Comparison of ENCODE assay signal across 20 cellular contexts in genomic region chr1:162131405-162132321, GRCh38.
DNase-seq lines count a peak whose midpoint lies in the region; ATAC-seq, FAIRE-seq and TF ChIP-seq lines count a peak whose summit lies in the region.
"Had no signal": no experiment of that assay in that cellular context is flagged by ENCODE, and none has a peak within 500 bp of the region (broad histone marks: within the 10 kb centered on the region; RNA-seq: fewer than 3 reads in every experiment).

No MANE protein-coding gene starts in this region.

- intact Hi-C loops in body of pancreas (cut with DNase I): no loop called here

- TF ChIP-seq CTCF in LNCaP clone FGC (IDR thresholded peaks at IDR 0.05; ENCODE audit: control insufficient read depth, extremely low read depth, insufficient read depth) (no peak), body of pancreas (IDR thresholded peaks at IDR 0.05) (no peak)

- H3K9ac ChIP-seq in rectal smooth muscle tissue (ENCODE audit: low read length): no peak overlapping the region

- no peaks in the 10 kb centered on the region for H3K9me3 ChIP-seq in body of pancreas
- H3K9me3 ChIP-seq: gastrocnemius medialis, MG63, SJCRH30 had no signal

- H3K4me3 ChIP-seq in LNCaP clone FGC (ENCODE audit: low read depth, low read length) (no peak overlapping the region), body of pancreas (no peak overlapping the region), rectal smooth muscle tissue (ENCODE audit: low read length) (no peak overlapping the region)
- H3K4me3 ChIP-seq: gastrocnemius medialis, MG63, SJCRH30 had no signal

- peaks cover 25% of the 10 kb centered on the region for H3K4me1 ChIP-seq in body of pancreas
- peaks cover 13% of the 10 kb centered on the region for H3K4me1 ChIP-seq in rectal smooth muscle tissue (ENCODE audit: control insufficient read depth, insufficient read depth, low read length)

- H3K27ac ChIP-seq in body of pancreas (peak overlapping the region in 3 of 4 donors; percentile 11 to 66 (median 26)), rectal smooth muscle tissue (ENCODE audit: low read depth, low read length) (peak overlapping the region; percentile 61)
- H3K27ac ChIP-seq: gastrocnemius medialis, SJCRH30 had no signal

- FAIRE-seq in GM12892 (lab: Jason Lieb, UNC): no peak
- FAIRE-seq: keratinocyte had no signal

- H3K36me3 ChIP-seq in body of pancreas (replicated peaks in 1 of 2; ENCODE audit: insufficient read depth in 1 of 2, low read depth in 2 of 2) (no peaks in the 10 kb centered on the region), rectal smooth muscle tissue (ENCODE audit: control insufficient read depth, insufficient read depth, low read length) (no peaks in the 10 kb centered on the region)
- H3K36me3 ChIP-seq: gastrocnemius medialis, MG63, SJCRH30 had no signal

- TF ChIP-seq POLR2A in body of pancreas (IDR thresholded peaks at IDR 0.05) (no peak), GM12892 (IDR thresholded peaks at IDR 0.05; ENCODE audit: low read depth, low read length) (no peak)

- DNase-seq in LNCaP clone FGC (ENCODE audit: low read depth) (peak; percentile 85), body of pancreas (peak in 2 of 4 donors; percentile 18 to 28), kidney tubule cell (ENCODE audit: low spot score) (peak; percentile 50), GM12892 (ENCODE audit: insufficient read length) (no peak)
- DNase-seq: activated CD8-positive, alpha-beta T cell treated with anti-CD3 and anti-CD28 coated beads, Interleukin-2, amount 10 ng/mL, durations not matched to agents 7 days and 5 days; activated effector memory CD4-positive, alpha-beta T cell treated with anti-CD3 and anti-CD28 coated beads, Interleukin-2, amount 50 U/mL, for 16 hours; activated T-cell treated with anti-CD3 and anti-CD28 coated beads for 4 hours; gastrocnemius medialis; mesenchymal stem cell; MG63; NCI-H1436; SJCRH30; stimulated activated CD4-positive, alpha-beta T cell treated with anti-CD3 and anti-CD28 coated beads, Interleukin-15, amount 100 ng/mL, for 24 hours; stimulated activated naive CD8-positive, alpha-beta T cell treated with anti-CD3 and anti-CD28 coated beads, Interleukin-15, Interleukin-2, amounts not matched to agents 100 U/mL and 50 U/mL, for 24 hours; T-helper 1 cell had no signal

- ATAC-seq in body of pancreas (peak; percentile 67), GM18498 (IDR thresholded peaks at IDR 0.05; ENCODE audit: unreplicated experiment) (no peak), GM19467 (IDR thresholded peaks at IDR 0.05; ENCODE audit: unreplicated experiment) (no peak)
- ATAC-seq: activated CD8-positive, alpha-beta T cell treated with anti-CD3 and anti-CD28 coated beads, Interleukin-2, amount 10 ng/mL, durations not matched to agents 7 days and 5 days; gastrocnemius medialis; sciatic nerve; stimulated activated naive CD8-positive, alpha-beta T cell treated with anti-CD3 and anti-CD28 coated beads, Interleukin-15, Interleukin-2, amounts not matched to agents 100 U/mL and 50 U/mL, for 24 hours had no signal

- 23 to 25% methylated on average over 4 of the region's 4 CpGs for WGBS in body of pancreas, 2 donors

- H3K27me3 ChIP-seq in body of pancreas (no peaks in the 10 kb centered on the region), rectal smooth muscle tissue (ENCODE audit: control insufficient read depth, insufficient read depth, low read length) (no peaks in the 10 kb centered on the region)
- H3K27me3 ChIP-seq: gastrocnemius medialis had no signal
